8 cellular contexts compared by ENCODE assay signal in genomic region chr15:84598250-84598649, GRCh38. TPM values are rescaled to one million over a fixed set of nuclear protein-coding genes. Genes with fewer than 3 reads are reported as not detected.
DNase-seq lines count a peak whose midpoint lies in the region; ATAC-seq, FAIRE-seq and TF ChIP-seq lines count a peak whose summit lies in the region.

No MANE protein-coding gene starts in this region.

- H3K4me2 ChIP-seq in BLaER1: peak overlapping the region; percentile 94

- H3K36me3 Mint-ChIP-seq in activated CD4-positive, alpha-beta memory T cell treated with anti-CD3 and anti-CD28 coated beads for 36 hours: no peaks in the 10 kb centered on the region
- H3K36me3 Mint-ChIP-seq in neural crest cell (ENCODE audit: low read depth): no peaks in the 10 kb centered on the region

- H3K27ac Mint-ChIP-seq in activated CD4-positive, alpha-beta memory T cell treated with anti-CD3 and anti-CD28 coated beads for 36 hours: peak overlapping the region; percentile 67
- H3K27ac Mint-ChIP-seq in neural crest cell (ENCODE audit: unreplicated experiment): no peak overlapping the region

- CTCF ChIA-PET in activated CD4-positive, alpha-beta memory T cell treated with anti-CD3 and anti-CD28 coated beads for 36 hours (lab: Charles Lee): interaction anchor here (0.6 to 2.9 kb wide), 23 partner anchors 9 to 390 kb away, joined by 3 to 24 read pairs (median 5); partner anchors contain the start of genes NMB and WDR73

- H3K4me1 ChIP-seq in BLaER1 (peaks cover 65% of the 10 kb centered on the region), gastroesophageal sphincter (peaks cover 0 to 25% (median 2%) of the 10 kb centered on the region in 3 donors)

- peaks cover 33% of the 10 kb centered on the region for H3K4me1 Mint-ChIP-seq in activated CD4-positive, alpha-beta memory T cell treated with anti-CD3 and anti-CD28 coated beads for 36 hours (ENCODE audit: low read depth)
- H3K4me1 Mint-ChIP-seq in neural crest cell: peaks cover 37% of the 10 kb centered on the region

- H3K9me3 ChIP-seq in BLaER1 (0 out of 2 replicates have a peak, but pooled peaks cover 13% of the 10 kb centered on the region), gastroesophageal sphincter (no peaks in the 10 kb centered on the region)

- H3K4me3 ChIP-seq in BLaER1 (peak overlapping the region; percentile 43), gastroesophageal sphincter (no peak overlapping the region)

- no peak for TF ChIP-seq EP300 in gastroesophageal sphincter (IDR thresholded peaks at IDR 0.05)

- no peaks in the 10 kb centered on the region for H3K9me3 Mint-ChIP-seq in activated CD4-positive, alpha-beta memory T cell treated with anti-CD3 and anti-CD28 coated beads for 36 hours
- H3K9me3 Mint-ChIP-seq in neural crest cell: no peaks in the 10 kb centered on the region

- WGBS in gastroesophageal sphincter (ENCODE audit: low coverage in 1 of 2), 2 donors: 79 to 83% methylated on average over 2 of the region's 2 CpGs

- H3K4me3 Mint-ChIP-seq in activated CD4-positive, alpha-beta memory T cell treated with anti-CD3 and anti-CD28 coated beads for 36 hours: no peak overlapping the region
- peak overlapping the region; percentile 87 for H3K4me3 Mint-ChIP-seq in neural crest cell

- POLR2A ChIA-PET in activated CD4-positive, alpha-beta memory T cell treated with anti-CD3 and anti-CD28 coated beads for 36 hours (lab: Charles Lee): interaction anchor here (1.1 kb wide), 1 partner anchor 57 kb away, joined by 3 read pairs; no protein-coding TSS in a partner anchor

- TF ChIP-seq POLR2A in gastroesophageal sphincter (IDR thresholded peaks at IDR 0.05): no peak

- intact Hi-C loops in activated CD4-positive, alpha-beta memory T cell treated with anti-CD3 and anti-CD28 coated beads for 36 hours (cut with micrococcal nuclease): loop anchor here (1.0 to 10.0 kb wide), 5 partner anchors 28 to 447 kb away; no protein-coding TSS in a partner anchor

- ATAC-seq in HG03571 (IDR thresholded peaks at IDR 0.05; ENCODE audit: unreplicated experiment): peak; percentile 49
- ATAC-seq in gastroesophageal sphincter: no peak

- H3K9ac ChIP-seq in BLaER1: peak overlapping the region; percentile 71

- DNase-seq in GM19239 (ENCODE audit: insufficient read length, low spot score) (no peak), neural crest cell (ENCODE audit: low read depth, low spot score) (no peak), DMS114 treated with DMSO at 0.1 percent for 48 hours (lab: John Stamatoyannopoulos, UW; ENCODE audit: unreplicated experiment) (no peak), DMS79 treated with DMSO at 0.1 percent for 48 hours (lab: John Stamatoyannopoulos, UW) (no peak)
- peak; percentile 20 for DNase-seq in activated CD4-positive, alpha-beta memory T cell treated with anti-CD3 and anti-CD28 coated beads for 36 hours

- peaks cover 15% of the 10 kb centered on the region for H4K20me1 ChIP-seq in BLaER1

- H3K27ac ChIP-seq in BLaER1: peak overlapping the region; percentile 96
- peak overlapping the region in 1 of 4 donors; percentile 26 for H3K27ac ChIP-seq in gastroesophageal sphincter

- H3K27me3 Mint-ChIP-seq in activated CD4-positive, alpha-beta memory T cell treated with anti-CD3 and anti-CD28 coated beads for 36 hours: no peaks in the 10 kb centered on the region
- H3K27me3 Mint-ChIP-seq in neural crest cell (ENCODE audit: low read depth): peaks cover 13% of the 10 kb centered on the region

- H3K36me3 ChIP-seq in BLaER1 (peaks cover 1% of the 10 kb centered on the region; the same call in 1 of the 2 replicates), gastroesophageal sphincter (no peaks in the 10 kb centered on the region)

- no peaks in the 10 kb centered on the region for H3K27me3 ChIP-seq in BLaER1
- H3K27me3 ChIP-seq in gastroesophageal sphincter: no peaks in the 10 kb centered on the region

- peak; percentile 8 for FAIRE-seq in GM19239 (lab: Jason Lieb, UNC)

- no peak for TF ChIP-seq CTCF in neural crest cell (conservative IDR thresholded peaks at IDR 0.05)
- TF ChIP-seq CTCF in gastroesophageal sphincter (IDR thresholded peaks at IDR 0.05): no peak

RNA-seq across cellular contexts. Expression of gene ZSCAN2, which starts 2.6 kb away (rescaled TPM):
- 1 to 10 TPM; 7.5 to 9.5 TPM for total RNA-seq in activated CD4-positive, alpha-beta memory T cell treated with anti-CD3 and anti-CD28 coated beads for 36 hours
- total RNA-seq in neural crest cell (21.1 and 21.7 TPM in 2 replicates), gastroesophageal sphincter (10 to 100 TPM in 1 of 4 donors, 1 to 10 TPM in 3; 3.5 to 13.8 (median 7.1) TPM)

RNA-seq across cellular contexts. Expression of gene WDR73, which starts 55.8 kb away (rescaled TPM):
- total RNA-seq in activated CD4-positive, alpha-beta memory T cell treated with anti-CD3 and anti-CD28 coated beads for 36 hours: 10 to 100 TPM; 13.7 to 14.9 TPM
- 47.1 and 53.2 TPM in 2 replicates for total RNA-seq in neural crest cell
- total RNA-seq in gastroesophageal sphincter: 10 to 100 TPM; 12.6 to 43.3 (median 20.2) TPM

RNA-seq across cellular contexts. Expression of gene NMB, which starts 59.7 kb away (rescaled TPM):
- total RNA-seq in activated CD4-positive, alpha-beta memory T cell treated with anti-CD3 and anti-CD28 coated beads for 36 hours: 1 to 10 TPM; 6.2 to 7.8 TPM
- total RNA-seq in neural crest cell: 4.0 and 4.9 TPM in 2 replicates
- total RNA-seq in gastroesophageal sphincter: 1 to 10 TPM; 2.1 to 4.6 (median 3.9) TPM
